Comparison of ENCODE assay signal across 10 cellular contexts in genomic region chr6:22113046-22113766, GRCh38.
DNase-seq lines count a peak whose midpoint lies in the region; ATAC-seq and TF ChIP-seq lines count a peak whose summit lies in the region.
"Had no signal": no experiment of that assay in that cellular context is flagged by ENCODE, and none has a peak within 500 bp of the region (broad histone marks: within the 10 kb centered on the region; RNA-seq: fewer than 3 reads in every experiment).

No MANE protein-coding gene starts in this region.

- DNase-seq in GM04504 (ENCODE audit: low read depth) (peak; percentile 81), SK-N-SH (no peak), fibroblast of villous mesenchyme (ENCODE audit: low read depth) (peak; percentile 88), renal cortical epithelial cell (ENCODE audit: low read depth) (peak; percentile 100), anterior cingulate cortex (lab: John Stamatoyannopoulos, UW) (no peak), NK-92 (lab: John Stamatoyannopoulos, UW; ENCODE audit: unreplicated experiment) (no peak), KBM-7 (no peak)
- DNase-seq: activated CD4-positive, alpha-beta T cell treated with anti-CD3 and anti-CD28 coated beads, Interleukin-2, amount 50 U/mL, for 4 hours had no signal

- H3K27me3 ChIP-seq in SK-N-SH (ENCODE audit: insufficient read depth): no peaks in the 10 kb centered on the region
- H3K27me3 ChIP-seq: tibial artery had no signal

- POLR2A ChIA-PET in SK-N-SH (lab: Yijun Ruan, JAX): no interaction called here

- no peak for ATAC-seq in GM21529 (IDR thresholded peaks at IDR 0.05; ENCODE audit: unreplicated experiment)

- peaks cover 5 to 6% of the 10 kb centered on the region in 2 experiments for H3K36me3 ChIP-seq in SK-N-SH (replicated peaks in 1 of 2; ENCODE audit: control insufficient read depth in 1 of 2, insufficient read depth in 2 of 2, low read length in 1 of 2)
- H3K36me3 ChIP-seq: tibial artery had no signal

- H3K9me3 ChIP-seq in SK-N-SH: no peaks in the 10 kb centered on the region
- H3K9me3 ChIP-seq: tibial artery had no signal

- WGBS in SK-N-SH (ENCODE audit: low lambda C conversion rate): 52% methylated on average over 4 of the region's 4 CpGs

- no peak overlapping the region for H3K4me3 ChIP-seq in SK-N-SH (ENCODE audit: low read depth in 2 of 2, low read length in 1 of 2)
- H3K4me3 ChIP-seq in fibroblast of villous mesenchyme (ENCODE audit: low read depth, low read length): no peak overlapping the region
- H3K4me3 ChIP-seq: tibial artery had no signal

- CTCF ChIA-PET in SK-N-SH (lab: Yijun Ruan, JAX): no interaction called here

- no peak for TF ChIP-seq CTCF in SK-N-SH (IDR thresholded peaks at IDR 0.05)
- no peak for TF ChIP-seq CTCF in fibroblast of villous mesenchyme (IDR thresholded peaks at IDR 0.05; ENCODE audit: insufficient read depth, low read depth, low read length)

- H3K27ac ChIP-seq in SK-N-SH (ENCODE audit: low read depth in 2 of 2, low read length in 1 of 2): peak overlapping the region in 1 of 2 experiments; percentile 88; a peak in 3 of 4 replicates
- H3K27ac ChIP-seq: tibial artery had no signal

- H3K4me2 ChIP-seq in SK-N-SH: peak overlapping the region; percentile 13; the same call in 1 of the 2 replicates

- peaks cover 11% of the 10 kb centered on the region for H3F3A ChIP-seq in SK-N-SH (replicated peaks; ENCODE audit: insufficient read depth)

- H2AFZ ChIP-seq in SK-N-SH (ENCODE audit: low read depth): no peak overlapping the region; the same call in 1 of the 2 replicates

- 0 out of 4 replicates have a peak, but pooled peaks of 1 of the 2 experiments have one; percentile 20 for TF ChIP-seq EP300 in SK-N-SH (IDR thresholded peaks at IDR 0.05; ENCODE audit: borderline replicate concordance in 1 of 2, low read depth in 1 of 2, low read length in 1 of 2)

- no peak for TF ChIP-seq RAD21 in SK-N-SH (IDR thresholded peaks at IDR 0.05; ENCODE audit: low read length)

- no peaks in the 10 kb centered on the region; a peak in 2 of 4 replicates for H3K4me1 ChIP-seq in SK-N-SH (ENCODE audit: control insufficient read depth in 1 of 2, insufficient read depth in 2 of 2, low read depth in 1 of 2, low read length in 1 of 2)

- no peaks in the 10 kb centered on the region for H4K20me1 ChIP-seq in SK-N-SH (ENCODE audit: insufficient read depth)

- in situ Hi-C loops in KBM-7 (cut with MboI; ENCODE audit: low pct_unique_long_range_greater_than_20kb, low sequenced_read_pairs): no loop called here

- peak overlapping the region; percentile 35; the same call in 1 of the 2 replicates for H3K9ac ChIP-seq in SK-N-SH

- no peaks in the 10 kb centered on the region for H3K79me2 ChIP-seq in SK-N-SH (ENCODE audit: insufficient read depth)

- no peaks in the 10 kb centered on the region for H3K9me2 ChIP-seq in SK-N-SH

TF ChIP-seq in SK-N-SH, 30 proteins besides CTCF, POLR2A, EP300 and RAD21:
- TF ChIP-seq SIN3A (IDR thresholded peaks at IDR 0.05; ENCODE audit: borderline replicate concordance, low read depth, low read length): no peak
- no peak for TF ChIP-seq FOXM1 (IDR thresholded peaks at IDR 0.05; ENCODE audit: low read depth)
- peak; percentile 43; the same call in 1 of the 2 replicates for TF ChIP-seq MEF2A (IDR thresholded peaks at IDR 0.05; ENCODE audit: borderline replicate concordance, low read depth)
- TF ChIP-seq SMC3 (IDR thresholded peaks at IDR 0.05; ENCODE audit: low read depth, low read length): no peak
- TF ChIP-seq ELF1 (IDR thresholded peaks at IDR 0.05): no peak
- no peak for TF ChIP-seq USF2 (IDR thresholded peaks at IDR 0.05; ENCODE audit: borderline replicate concordance, low read depth, low read length)
- peak; percentile 59 for TF ChIP-seq TCF12 (IDR thresholded peaks at IDR 0.05)
- TF ChIP-seq YY1 (IDR thresholded peaks at IDR 0.05; ENCODE audit: low read depth): no peak
- 0 out of 2 replicates have a peak, but pooled peaks have one; percentile 12 for TF ChIP-seq USF1 (IDR thresholded peaks at IDR 0.05; ENCODE audit: borderline replicate concordance, low read depth)
- peak; percentile 19; the same call in 1 of the 2 replicates for TF ChIP-seq TEAD4 (IDR thresholded peaks at IDR 0.05; ENCODE audit: borderline replicate concordance, insufficient read depth)
- no peak for TF ChIP-seq ZBTB33 (IDR thresholded peaks at IDR 0.05; ENCODE audit: borderline replicate concordance, low read depth)
- TF ChIP-seq GATA2 (CRISPR knock-in tag; IDR thresholded peaks at IDR 0.05): no peak
- TF ChIP-seq MAX (IDR thresholded peaks at IDR 0.05; ENCODE audit: low read depth): no peak
- TF ChIP-seq TAF1 (IDR thresholded peaks at IDR 0.05; ENCODE audit: borderline replicate concordance, low read depth, low read length): no peak
- TF ChIP-seq POLR2AphosphoS5 (IDR thresholded peaks at IDR 0.05; ENCODE audit: low read depth, low read length): no peak
- TF ChIP-seq JUND (IDR thresholded peaks at IDR 0.05): peak; percentile 53; the same call in 1 of the 2 replicates
- no peak for TF ChIP-seq RFX5 (IDR thresholded peaks at IDR 0.05; ENCODE audit: low read length)
- TF ChIP-seq IRF3 (IDR thresholded peaks at IDR 0.05; ENCODE audit: low read depth, low read length): no peak
- no peak for TF ChIP-seq RCOR1 (IDR thresholded peaks at IDR 0.05; ENCODE audit: low read length)
- TF ChIP-seq PBX3 (IDR thresholded peaks at IDR 0.05): peak; percentile 48; the same call in 1 of the 2 replicates
- peak; percentile 86 for TF ChIP-seq FOSL2 (IDR thresholded peaks at IDR 0.05; ENCODE audit: borderline replicate concordance, low read depth)
- TF ChIP-seq MXI1 (IDR thresholded peaks at IDR 0.05; ENCODE audit: low read depth, low read length): no peak
- peak; percentile 50; the same call in 1 of the 2 replicates for TF ChIP-seq NFIC (IDR thresholded peaks at IDR 0.05; ENCODE audit: borderline replicate concordance)
- TF ChIP-seq NRF1 (IDR thresholded peaks at IDR 0.05; ENCODE audit: low read depth, low read length): no peak
- TF ChIP-seq GABPA (IDR thresholded peaks at IDR 0.05; ENCODE audit: low read depth): no peak
- peak; percentile 53; the same call in 1 of the 2 replicates for TF ChIP-seq RXRA (IDR thresholded peaks at IDR 0.05; ENCODE audit: borderline replicate concordance, low read depth)
- TF ChIP-seq FOXJ3 (CRISPR knock-in tag; IDR thresholded peaks at IDR 0.05): no peak

Comparison
In these comparisons a context has a peak if more than half of its experiments do, and no peak if none do; other contexts are left out.
1. DNase-seq: peak in GM04504 (single experiment), fibroblast of villous mesenchyme (single experiment) and renal cortical epithelial cell (single experiment); none in SK-N-SH (single experiment), anterior cingulate cortex (0 of 58), NK-92 (single experiment) and KBM-7 (single experiment).